ENCODE assay signal across 16 cellular contexts in the genomic region with DNA sequence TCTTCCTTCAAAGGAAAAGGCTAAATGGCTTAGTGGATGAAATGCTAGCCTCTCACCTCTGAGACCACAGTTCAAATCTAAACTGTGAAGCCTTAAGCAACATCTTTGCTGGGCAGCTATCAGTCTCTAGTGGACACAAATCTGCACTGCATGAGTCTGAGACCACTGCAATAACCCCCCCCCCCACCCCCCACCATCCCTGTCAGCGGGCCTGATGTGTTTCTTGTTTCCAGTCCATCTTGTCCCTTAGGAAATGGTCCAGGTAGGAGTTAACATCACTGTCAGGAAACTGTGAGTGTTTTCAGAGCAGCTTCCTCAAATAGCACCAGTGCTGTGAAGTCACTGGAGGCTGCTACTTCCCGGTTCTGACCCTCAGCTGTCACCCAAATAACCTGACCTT.
DNase-seq lines count a peak whose midpoint lies in the region; ATAC-seq and TF ChIP-seq lines count a peak whose summit lies in the region.
"Had no signal": no experiment of that assay in that cellular context is flagged by ENCODE, and none has a peak within 500 bp of the region (broad histone marks: within the 10 kb centered on the region; RNA-seq: fewer than 3 reads in every experiment).

No MANE protein-coding gene starts in this region.

- H4K5ac ChIP-seq in mesendoderm (ENCODE audit: low read length): no peak overlapping the region

- no peak overlapping the region for H2BK5ac ChIP-seq in mesendoderm (ENCODE audit: low read length)

- no peak overlapping the region for H4K8ac ChIP-seq in mesendoderm (ENCODE audit: low read depth, low read length)

- ATAC-seq in upper lobe of right lung: no peak
- ATAC-seq: activated CD4-positive, CD25-positive, alpha-beta regulatory T cell treated with anti-CD3 and anti-CD28 coated beads, Interleukin-2, amount 50 U/mL, for 24 hours; sciatic nerve had no signal

- H2BK15ac ChIP-seq in mesendoderm (replicated peaks; ENCODE audit: low read depth): no peak overlapping the region

- DNase-seq in ELR (ENCODE audit: low read depth): peak; percentile 32
- peak; percentile 20 for DNase-seq in KBM-7
- DNase-seq in brain microvascular endothelial cell: no peak
- DNase-seq in mesendoderm: peak; percentile 53
- no peak for DNase-seq in activated CD8-positive, alpha-beta memory T cell treated with anti-CD3 and anti-CD28 coated beads, Interleukin-2, amount 50 U/mL, for 4 hours
- no peak for DNase-seq in NCI-H526 (lab: John Stamatoyannopoulos, UW)
- no peak for DNase-seq in upper lobe of right lung
- DNase-seq in NCI-H526 treated with DMSO at 0.1 percent for 48 hours (lab: John Stamatoyannopoulos, UW): no peak
- DNase-seq: adrenal gland; CD4-positive, CD25-positive, alpha-beta regulatory T cell; NCI-H1694 treated with DMSO at 0.1 percent for 48 hours; NK-92 treated with Interleukin-12 subunit alpha and Interleukin-12 subunit beta, amount 100 ng/mL, for 24 hours; SW 1271 had no signal

- H3K18ac ChIP-seq in mesendoderm (ENCODE audit: low read length): no peak overlapping the region

- no peak overlapping the region for H3K4me2 ChIP-seq in mesendoderm (ENCODE audit: low read length)

- H3K4me1 ChIP-seq in mesendoderm (ENCODE audit: control insufficient read depth, low read depth, low read length) (no peaks in the 10 kb centered on the region), upper lobe of right lung (no peaks in the 10 kb centered on the region)
- H3K4me1 ChIP-seq: adrenal gland had no signal

- no peaks in the 10 kb centered on the region for H3K79me2 ChIP-seq in mesendoderm (ENCODE audit: control insufficient read depth, insufficient read depth, low read length)

- H3K56ac ChIP-seq in mesendoderm (ENCODE audit: low read length): no peak overlapping the region

- in situ Hi-C loops in KBM-7 (cut with MboI; ENCODE audit: low pct_unique_long_range_greater_than_20kb, low sequenced_read_pairs) (no loop called here), brain microvascular endothelial cell (cut with HindIII; ENCODE audit: low pct_ligation_motif_present, low sequenced_read_pairs) (no loop called here)

- intact Hi-C loops in upper lobe of right lung (cut with DNase I): no loop called here

- no peak overlapping the region for H2BK120ac ChIP-seq in mesendoderm (ENCODE audit: low read depth, low read length)

- H2AK5ac ChIP-seq in mesendoderm (ENCODE audit: low read length): no peak overlapping the region

- H3K4me3 ChIP-seq in brain microvascular endothelial cell (ENCODE audit: low read depth, low read length) (no peak overlapping the region), mesendoderm (ENCODE audit: low read length) (no peak overlapping the region), upper lobe of right lung (no peak overlapping the region)
- H3K4me3 ChIP-seq: adrenal gland, coronary artery had no signal

- H3K36me3 ChIP-seq in brain microvascular endothelial cell (replicated peaks) (no peaks in the 10 kb centered on the region), mesendoderm (ENCODE audit: control insufficient read depth, insufficient read depth, low read length) (no peaks in the 10 kb centered on the region), upper lobe of right lung (no peaks in the 10 kb centered on the region)
- H3K36me3 ChIP-seq: adrenal gland had no signal

- H3K9me3 ChIP-seq in upper lobe of right lung: no peaks in the 10 kb centered on the region
- H3K9me3 ChIP-seq: adrenal gland had no signal

- H3K23ac ChIP-seq in mesendoderm (ENCODE audit: low read length): no peak overlapping the region

- no peaks in the 10 kb centered on the region for H3K79me1 ChIP-seq in mesendoderm (ENCODE audit: low read length)

- H3K27me3 ChIP-seq in brain microvascular endothelial cell (replicated peaks): no peaks in the 10 kb centered on the region
- H3K27me3 ChIP-seq in mesendoderm (ENCODE audit: insufficient read depth, low read length, poor library complexity): no peaks in the 10 kb centered on the region
- no peaks in the 10 kb centered on the region for H3K27me3 ChIP-seq in upper lobe of right lung
- H3K27me3 ChIP-seq: adrenal gland had no signal

- H3K9ac ChIP-seq in mesendoderm (ENCODE audit: low read length): no peak overlapping the region

- no peak overlapping the region for H3K27ac ChIP-seq in brain microvascular endothelial cell
- H3K27ac ChIP-seq in mesendoderm (ENCODE audit: low read depth, low read length): no peak overlapping the region
- no peak overlapping the region for H3K27ac ChIP-seq in upper lobe of right lung
- H3K27ac ChIP-seq: adrenal gland, coronary artery had no signal

- peak; percentile 53 for TF ChIP-seq CTCF in brain microvascular endothelial cell (IDR thresholded peaks at IDR 0.05; ENCODE audit: low read depth, low read length, missing control alignments)
- no peak for TF ChIP-seq CTCF in upper lobe of right lung (IDR thresholded peaks at IDR 0.05)

- no peak overlapping the region for H3K4ac ChIP-seq in mesendoderm (ENCODE audit: low read depth, low read length)

- WGBS in mesendoderm (ENCODE audit: extremely low coverage, insufficient coverage, low lambda C conversion rate): no CpG with 5 or more reads among the region's 2 CpGs

Comparison
In these comparisons a context has a peak if more than half of its experiments do, and no peak if none do; other contexts are left out.
1. DNase-seq: peak in ELR (single experiment), KBM-7 (single experiment) and mesendoderm (single experiment); none in brain microvascular endothelial cell (single experiment), activated CD8-positive, alpha-beta memory T cell treated with anti-CD3 and anti-CD28 coated beads, Interleukin-2, amount 50 U/mL, for 4 hours (single experiment), NCI-H526 (0 of 2), upper lobe of right lung (single experiment) and NCI-H526 treated with DMSO at 0.1 percent for 48 hours (single experiment).